Comparison of ENCODE assay signal across 8 cellular contexts in genomic region chr2:162297925-162298552, GRCh38. TPM values are rescaled to one million over a fixed set of nuclear protein-coding genes. Genes with fewer than 3 reads are reported as not detected.
DNase-seq lines count a peak whose midpoint lies in the region; ATAC-seq and TF ChIP-seq lines count a peak whose summit lies in the region.

No MANE protein-coding gene starts in this region.

- TF ChIP-seq CTCF in HFF-Myc (IDR thresholded peaks at IDR 0.05; ENCODE audit: low read depth, low read length, missing control alignments) (peak; percentile 65), thyroid gland (IDR thresholded peaks at IDR 0.05) (peak; percentile 52 to 87 (median 75))

- WGBS in thyroid gland, 2 donors, result 62 to 64% methylated on average over 5 of the region's 5 CpGs

- ATAC-seq in T-helper 17 cell, result peak; percentile 71

- intact Hi-C loops in thyroid gland (cut with DNase I), result loop anchor here (5.0 kb wide), 1 partner anchor 76 kb away; no protein-coding TSS in a partner anchor

- no peaks in the 10 kb centered on the region for H3K27me3 ChIP-seq in thyroid gland

- H3K4me1 Mint-ChIP-seq in activated T-cell treated with anti-CD3 and anti-CD28 coated beads, Interleukin-2, amount 50 U/mL, for 24 hours (ENCODE audit: low read depth), result no peaks in the 10 kb centered on the region
- H3K4me1 Mint-ChIP-seq in T-helper 17 cell, result peaks cover 6% of the 10 kb centered on the region

- H3K27ac ChIP-seq in thyroid gland, result no peak overlapping the region

- H3K36me3 Mint-ChIP-seq in activated T-cell treated with anti-CD3 and anti-CD28 coated beads, Interleukin-2, amount 50 U/mL, for 24 hours (ENCODE audit: low read depth), result peaks cover 4% of the 10 kb centered on the region
- H3K36me3 Mint-ChIP-seq in T-helper 17 cell (ENCODE audit: low read depth), result peaks cover 3% of the 10 kb centered on the region

- H3K4me3 ChIP-seq in HFF-Myc (replicated peaks; ENCODE audit: low read depth, low read length) (no peak overlapping the region), thyroid gland (replicated peaks in 1 of 3) (no peak overlapping the region)

- no peaks in the 10 kb centered on the region for H3K27me3 Mint-ChIP-seq in activated T-cell treated with anti-CD3 and anti-CD28 coated beads, Interleukin-2, amount 50 U/mL, for 24 hours
- no peaks in the 10 kb centered on the region for H3K27me3 Mint-ChIP-seq in T-helper 17 cell

- H3K36me3 ChIP-seq in thyroid gland, result peaks cover 0 to 3% of the 10 kb centered on the region in 2 donors

- H3K9me3 ChIP-seq in T-helper 17 cell (ENCODE audit: control insufficient read depth, low read length, poor library complexity, severe bottlenecking) (no peaks in the 10 kb centered on the region), thyroid gland (no peaks in the 10 kb centered on the region)

- no peaks in the 10 kb centered on the region for H3K9me3 Mint-ChIP-seq in activated T-cell treated with anti-CD3 and anti-CD28 coated beads, Interleukin-2, amount 50 U/mL, for 24 hours

- H3K27ac Mint-ChIP-seq in activated T-cell treated with anti-CD3 and anti-CD28 coated beads, Interleukin-2, amount 50 U/mL, for 24 hours, result no peak overlapping the region
- H3K27ac Mint-ChIP-seq in T-helper 17 cell, result no peak overlapping the region

- no peaks in the 10 kb centered on the region for H3K4me1 ChIP-seq in thyroid gland

- DNase-seq in activated T-cell treated with anti-CD3 and anti-CD28 coated beads for 24 hours (ENCODE audit: low read depth) (peak; percentile 48), HFF-Myc (ENCODE audit: extremely low read depth, low read depth) (peak; percentile 53), NCI-H128 (lab: John Stamatoyannopoulos, UW; ENCODE audit: unreplicated experiment) (peak; percentile 36), T-helper 17 cell (peak in 1 of 3 donors; percentile 52), dermis microvascular lymphatic vessel endothelial cell (ENCODE audit: low read depth in 2 of 2) (peak; percentile 71 to 74), midbrain (lab: John Stamatoyannopoulos, UW) (peak; percentile 87), thyroid gland (peak; percentile 53 to 58)
- no peak for DNase-seq in activated T-cell treated with anti-CD3 and anti-CD28 coated beads, Interleukin-2, amount 50 U/mL, for 24 hours

- no peak overlapping the region for H3K4me3 Mint-ChIP-seq in activated T-cell treated with anti-CD3 and anti-CD28 coated beads, Interleukin-2, amount 50 U/mL, for 24 hours
- H3K4me3 Mint-ChIP-seq in T-helper 17 cell, result no peak overlapping the region

- TF ChIP-seq POLR2A in thyroid gland (IDR thresholded peaks at IDR 0.05), result no peak

RNA-seq across cellular contexts. Expression of gene IFIH1, which starts 20.4 kb away (rescaled TPM):
- 10 to 100 TPM; 50.3 to 56.0 TPM for total RNA-seq in T-helper 17 cell
- 5.3 and 8.2 TPM in 2 replicates for total RNA-seq in dermis microvascular lymphatic vessel endothelial cell
- total RNA-seq in thyroid gland, result 10 to 100 TPM; 17.2 to 23.7 (median 20.8) TPM

RNA-seq across cellular contexts. Expression of gene GCA, which starts 45.9 kb away (rescaled TPM):
- total RNA-seq in T-helper 17 cell (1 to 10 TPM; 6.9 to 7.1 TPM), dermis microvascular lymphatic vessel endothelial cell (4.5 and 7.1 TPM in 2 replicates), thyroid gland (10 to 100 TPM; 15.7 to 36.8 (median 31.6) TPM)

RNA-seq across cellular contexts. Expression of gene FAP, which starts 54.8 kb away (rescaled TPM):
- total RNA-seq in T-helper 17 cell (not detected), dermis microvascular lymphatic vessel endothelial cell (1.3 TPM in 2 replicates), thyroid gland (10 to 100 TPM in 2 of 4 donors, 1 to 10 TPM in 2; 2.1 to 16.7 (median 8.9) TPM)
